19 cellular contexts compared by ENCODE assay signal in the genomic region with DNA sequence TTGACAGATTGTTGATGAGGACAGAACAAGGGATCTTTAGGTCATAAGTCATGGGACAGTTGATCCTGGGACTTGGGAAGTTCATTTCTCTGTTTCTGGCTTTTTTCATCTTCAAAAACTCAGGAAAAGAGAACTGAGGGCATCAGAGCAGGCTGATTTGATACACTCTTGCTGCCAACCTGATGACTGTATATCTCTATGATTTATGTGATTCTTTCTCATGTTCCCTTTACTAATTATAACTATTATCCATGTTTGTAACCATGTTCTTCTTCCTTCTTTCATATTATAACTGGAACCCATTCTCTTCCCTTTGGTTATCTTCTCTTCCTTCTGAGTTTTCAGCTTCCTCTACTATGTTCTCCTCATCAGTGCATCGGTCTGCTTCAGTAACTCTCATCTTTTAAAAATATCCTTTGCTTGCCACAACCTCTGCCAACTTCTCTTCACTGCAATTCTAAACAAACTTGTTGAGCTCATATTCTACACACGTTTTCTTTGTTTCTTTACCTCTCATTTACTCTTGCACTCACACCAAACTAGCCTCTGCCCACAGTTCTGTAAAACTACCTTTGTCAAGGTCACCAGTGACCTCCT. TPM values are rescaled to one million over a fixed set of nuclear protein-coding genes. Genes with fewer than 3 reads are reported as not detected.
A peak's percentile ranks its signal among the peaks of the same experiment; 100 is the strongest.
DNase-seq lines count a peak whose midpoint lies in the region; ATAC-seq and TF ChIP-seq lines count a peak whose summit lies in the region.
"Had no signal": no experiment of that assay in that cellular context is flagged by ENCODE, and none has a peak within 500 bp of the region (broad histone marks: within the 10 kb centered on the region; RNA-seq: fewer than 3 reads in every experiment).

No MANE protein-coding gene starts in this region.

- no peaks in the 10 kb centered on the region for H3K9me3 ChIP-seq in thyroid gland

- no peak for ATAC-seq in stimulated activated naive CD8-positive, alpha-beta T cell treated with anti-CD3 and anti-CD28 coated beads, Interleukin-15, amount 100 ng/mL, for 72 hours
- no peak for ATAC-seq in activated naive CD8-positive, alpha-beta T cell treated with anti-CD3 and anti-CD28 coated beads, Interleukin-2, amount 50 U/mL, for 24 hours
- no peak for ATAC-seq in HG03025 (IDR thresholded peaks at IDR 0.05; ENCODE audit: low FRiP score, unreplicated experiment)
- ATAC-seq: CD8-positive, alpha-beta T cell had no signal

- H3K27me3 ChIP-seq in KMS-11 (ENCODE audit: insufficient read depth, low read depth), result no peaks in the 10 kb centered on the region
- no peaks in the 10 kb centered on the region for H3K27me3 ChIP-seq in thyroid gland

- H4K20me1 ChIP-seq in KMS-11 (ENCODE audit: insufficient read depth), result no peaks in the 10 kb centered on the region

- intact Hi-C loops in thyroid gland (cut with DNase I), result no loop called here

- TF ChIP-seq CTCF in KMS-11 (conservative IDR thresholded peaks at IDR 0.05; ENCODE audit: low read depth, low read length), result no peak
- TF ChIP-seq CTCF in thyroid gland (IDR thresholded peaks at IDR 0.05), result no peak

- H3K79me2 ChIP-seq in KMS-11 (ENCODE audit: insufficient read depth, low read depth), result peaks cover 43% of the 10 kb centered on the region; the same call in 1 of the 2 replicates

- peaks cover 9% of the 10 kb centered on the region for H3K9me3 Mint-ChIP-seq in stimulated activated naive CD8-positive, alpha-beta T cell treated with anti-CD3 and anti-CD28 coated beads, Interleukin-15, Interleukin-2, amounts not matched to agents 100 ng/mL and 50 ng/mL, for 24 hours
- H3K9me3 Mint-ChIP-seq in stimulated activated naive CD8-positive, alpha-beta T cell treated with anti-CD3 and anti-CD28 coated beads, Interleukin-15, amount 100 ng/mL, for 72 hours, result peaks cover 4 to 12% of the 10 kb centered on the region in 2 donors
- peaks cover 15% of the 10 kb centered on the region for H3K9me3 Mint-ChIP-seq in activated naive CD8-positive, alpha-beta T cell treated with anti-CD3 and anti-CD28 coated beads, Interleukin-2, amount 50 U/mL, for 24 hours

- H3K36me3 ChIP-seq in KMS-11 (ENCODE audit: insufficient read depth) (no peaks in the 10 kb centered on the region), thyroid gland (no peaks in the 10 kb centered on the region)

- H3K4me3 ChIP-seq in KMS-11 (IDR thresholded peaks at IDR 0.05; ENCODE audit: insufficient read depth, low read depth, low read length) (no peak overlapping the region), thyroid gland (replicated peaks in 1 of 3) (no peak overlapping the region)

- H3K27me3 Mint-ChIP-seq in stimulated activated naive CD8-positive, alpha-beta T cell treated with anti-CD3 and anti-CD28 coated beads, Interleukin-15, Interleukin-2, amounts not matched to agents 100 ng/mL and 50 ng/mL, for 24 hours, result peaks cover 3% of the 10 kb centered on the region
- no peaks in the 10 kb centered on the region for H3K27me3 Mint-ChIP-seq in stimulated activated naive CD8-positive, alpha-beta T cell treated with anti-CD3 and anti-CD28 coated beads, Interleukin-15, amount 100 ng/mL, for 72 hours
- peaks cover 5% of the 10 kb centered on the region for H3K27me3 Mint-ChIP-seq in activated naive CD8-positive, alpha-beta T cell treated with anti-CD3 and anti-CD28 coated beads, Interleukin-2, amount 50 U/mL, for 24 hours

- H3K4me2 ChIP-seq in KMS-11, result peak overlapping the region; percentile 61; the same call in 1 of the 2 replicates

- H3K36me3 Mint-ChIP-seq in stimulated activated naive CD8-positive, alpha-beta T cell treated with anti-CD3 and anti-CD28 coated beads, Interleukin-15, Interleukin-2, amounts not matched to agents 100 ng/mL and 50 ng/mL, for 24 hours (ENCODE audit: low read depth), result peaks cover 11% of the 10 kb centered on the region
- peaks cover 17% of the 10 kb centered on the region for H3K36me3 Mint-ChIP-seq in activated naive CD8-positive, alpha-beta T cell treated with anti-CD3 and anti-CD28 coated beads, Interleukin-2, amount 50 U/mL, for 24 hours (ENCODE audit: low read depth)
- H3K36me3 Mint-ChIP-seq: CD8-positive, alpha-beta T cell had no signal

- H3K27ac ChIP-seq in KMS-11 (peak overlapping the region; percentile 96; the same call in 1 of the 2 replicates), thyroid gland (peak overlapping the region; percentile 21 to 69 (median 66))

- H3K4me1 ChIP-seq in KMS-11 (ENCODE audit: low read depth, poor library complexity, severe bottlenecking), result peaks cover 79% of the 10 kb centered on the region
- H3K4me1 ChIP-seq in thyroid gland, result peaks cover 18 to 24% of the 10 kb centered on the region in 2 donors

- peak overlapping the region; percentile 63 for H3K27ac Mint-ChIP-seq in stimulated activated naive CD8-positive, alpha-beta T cell treated with anti-CD3 and anti-CD28 coated beads, Interleukin-15, Interleukin-2, amounts not matched to agents 100 ng/mL and 50 ng/mL, for 24 hours
- no peak overlapping the region for H3K27ac Mint-ChIP-seq in stimulated activated naive CD8-positive, alpha-beta T cell treated with anti-CD3 and anti-CD28 coated beads, Interleukin-15, amount 100 ng/mL, for 72 hours
- H3K27ac Mint-ChIP-seq in activated naive CD8-positive, alpha-beta T cell treated with anti-CD3 and anti-CD28 coated beads, Interleukin-2, amount 50 U/mL, for 24 hours, result peak overlapping the region; percentile 10
- H3K27ac Mint-ChIP-seq: CD8-positive, alpha-beta T cell; H9 had no signal

- peak overlapping the region; percentile 6 for H3K4me3 Mint-ChIP-seq in stimulated activated naive CD8-positive, alpha-beta T cell treated with anti-CD3 and anti-CD28 coated beads, Interleukin-15, Interleukin-2, amounts not matched to agents 100 ng/mL and 50 ng/mL, for 24 hours
- no peak overlapping the region for H3K4me3 Mint-ChIP-seq in stimulated activated naive CD8-positive, alpha-beta T cell treated with anti-CD3 and anti-CD28 coated beads, Interleukin-15, amount 100 ng/mL, for 72 hours
- H3K4me3 Mint-ChIP-seq in activated naive CD8-positive, alpha-beta T cell treated with anti-CD3 and anti-CD28 coated beads, Interleukin-2, amount 50 U/mL, for 24 hours, result no peak overlapping the region
- H3K4me3 Mint-ChIP-seq: CD8-positive, alpha-beta T cell; H9 had no signal

- no peak for DNase-seq in stimulated activated naive CD8-positive, alpha-beta T cell treated with anti-CD3 and anti-CD28 coated beads, Interleukin-15, amount 100 ng/mL, for 72 hours
- no peak for DNase-seq in activated naive CD8-positive, alpha-beta T cell treated with anti-CD3 and anti-CD28 coated beads, Interleukin-2, amount 50 U/mL, for 24 hours
- DNase-seq in thyroid gland (no peak), NCI-H1092 (lab: John Stamatoyannopoulos, UW) (no peak), NCI-H1105 (lab: John Stamatoyannopoulos, UW) (no peak)
- DNase-seq: AML-193; CD8-positive, alpha-beta T cell; DMS79 treated with DMSO at 0.1 percent for 48 hours; GF-D8; H9; IMR-90; NCI-H1694; NCI-H2107; NCI-H226; NCI-H69; SHP77 treated with DMSO at 0.1 percent for 48 hours had no signal

- H2AFZ ChIP-seq in KMS-11 (ENCODE audit: low read depth), result no peak overlapping the region

- H3K9ac ChIP-seq in KMS-11, result no peak overlapping the region

- H3K4me1 Mint-ChIP-seq in stimulated activated naive CD8-positive, alpha-beta T cell treated with anti-CD3 and anti-CD28 coated beads, Interleukin-15, Interleukin-2, amounts not matched to agents 100 ng/mL and 50 ng/mL, for 24 hours (ENCODE audit: low read depth), result peaks cover 44% of the 10 kb centered on the region
- peaks cover 30% of the 10 kb centered on the region for H3K4me1 Mint-ChIP-seq in stimulated activated naive CD8-positive, alpha-beta T cell treated with anti-CD3 and anti-CD28 coated beads, Interleukin-15, amount 100 ng/mL, for 72 hours
- H3K4me1 Mint-ChIP-seq in activated naive CD8-positive, alpha-beta T cell treated with anti-CD3 and anti-CD28 coated beads, Interleukin-2, amount 50 U/mL, for 24 hours, result peaks cover 34% of the 10 kb centered on the region
- H3K4me1 Mint-ChIP-seq: H9 had no signal

- TF ChIP-seq POLR2A in thyroid gland (IDR thresholded peaks at IDR 0.05), result no peak

- 16 to 27% methylated on average over 2 of the region's 2 CpGs for WGBS in thyroid gland, 2 donors

RNA-seq across cellular contexts. Expression of gene RASGRP3, which starts 13.5 kb away (rescaled TPM):
- total RNA-seq in thyroid gland, result 10 to 100 TPM; 30.9 to 46.9 (median 34.8) TPM
- total RNA-seq: H9 had no signal

Comparison
In these comparisons a context has a peak if more than half of its experiments do, and no peak if none do; other contexts are left out.
1. H3K27ac Mint-ChIP-seq: peak in stimulated activated naive CD8-positive, alpha-beta T cell treated with anti-CD3 and anti-CD28 coated beads, Interleukin-15, Interleukin-2, amounts not matched to agents 100 ng/mL and 50 ng/mL, for 24 hours (single experiment) and activated naive CD8-positive, alpha-beta T cell treated with anti-CD3 and anti-CD28 coated beads, Interleukin-2, amount 50 U/mL, for 24 hours (single experiment); none in stimulated activated naive CD8-positive, alpha-beta T cell treated with anti-CD3 and anti-CD28 coated beads, Interleukin-15, amount 100 ng/mL, for 72 hours (0 of 2).